In the genomic region with DNA sequence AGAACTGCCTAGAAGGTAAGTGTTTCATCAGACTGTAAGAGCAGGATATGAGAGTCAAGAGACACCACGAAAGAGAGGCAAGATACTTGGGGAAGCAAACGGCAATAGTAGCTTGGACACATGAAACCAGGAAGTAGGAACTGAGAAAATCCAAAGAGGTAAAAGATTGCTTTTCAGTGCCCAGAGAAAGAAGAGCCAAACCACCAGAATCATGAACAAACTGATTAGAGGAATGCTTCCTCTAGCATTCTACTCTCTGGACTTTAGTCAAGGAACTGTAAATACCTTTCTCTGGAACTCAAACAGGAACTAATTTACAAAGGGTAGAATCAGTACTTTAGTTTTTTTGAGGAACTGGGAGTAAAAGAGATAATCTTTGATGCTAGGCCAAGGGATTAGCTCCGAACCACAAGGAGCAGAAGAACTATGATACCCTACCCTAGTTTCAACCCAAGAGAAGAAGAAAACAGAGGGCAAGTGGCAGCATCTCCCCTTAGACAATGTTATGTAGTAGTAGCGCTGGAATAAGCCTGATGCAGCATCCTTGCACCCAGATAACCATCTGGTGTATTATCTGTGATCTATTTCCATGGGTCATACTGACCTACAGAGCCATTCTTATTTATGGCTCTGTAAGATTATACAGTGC, we compare ENCODE assay signal across 9 cellular contexts. TPM values are rescaled to one million over a fixed set of nuclear protein-coding genes. Genes with fewer than 3 reads are reported as not detected.
DNase-seq lines count a peak whose midpoint lies in the region; ATAC-seq and TF ChIP-seq lines count a peak whose summit lies in the region.
"Had no signal": no experiment of that assay in that cellular context is flagged by ENCODE, and none has a peak within 500 bp of the region (broad histone marks: within the 10 kb centered on the region; RNA-seq: fewer than 3 reads in every experiment).

No MANE protein-coding gene starts in this region.

- no peaks in the 10 kb centered on the region for H3K27me3 ChIP-seq in Caco-2 (replicated peaks; ENCODE audit: control insufficient read depth, insufficient read depth, low read length)

- CTCF ChIA-PET in Caco-2 (lab: Charles Lee) = interaction anchor here (0.6 to 1.5 kb wide), 4 partner anchors 21 to 179 kb away, joined by 3 to 12 read pairs (median 4); partner anchors contain the start of gene UBTD2
- CTCF ChIA-PET in activated CD4-positive, alpha-beta T cell treated with anti-CD3 and anti-CD28 coated beads, Interleukin-2, amount 10 ng/mL, durations not matched to agents 7 days and 5 days (lab: Charles Lee) = interaction anchor here (1.1 to 1.2 kb wide), 2 partner anchors 47 to 48 kb away, joined by 3 read pairs; partner anchors contain the start of gene UBTD2

- peak in 1 of 2 experiments; percentile 48 for DNase-seq in Caco-2
- peak; percentile 24 for DNase-seq in NB4 (ENCODE audit: low read depth)
- DNase-seq in glutamatergic neuron = no peak
- DNase-seq in NCI-H1105 treated with DMSO at 0.1 percent for 48 hours (lab: John Stamatoyannopoulos, UW) = no peak
- DNase-seq in stimulated activated CD8-positive, alpha-beta memory T cell treated with anti-CD3 and anti-CD28 coated beads, Interleukin-4, amount 100 ng/mL, for 48 hours = no peak
- no peak for DNase-seq in activated CD4-positive, alpha-beta T cell treated with anti-CD3 and anti-CD28 coated beads, Interleukin-2, amount 10 ng/mL, durations not matched to agents 7 days and 5 days
- no peak for DNase-seq in sciatic nerve (ENCODE audit: low spot score)
- DNase-seq: NCI-H2171 had no signal

- BruUV-seq in Caco-2 (replicated peaks; lab: Mats Ljungman, UMichigan) = no TSS peak

- peaks cover 52% of the 10 kb centered on the region for H3K4me1 ChIP-seq in Caco-2

- TF ChIP-seq CTCF in Caco-2 (IDR thresholded peaks at IDR 0.05; ENCODE audit: insufficient read depth in 1 of 2, low read depth in 1 of 2, low read length in 1 of 2, severe bottlenecking in 1 of 2, unreplicated experiment in 1 of 2) (no peak), NB4 (IDR thresholded peaks at IDR 0.05; ENCODE audit: low read depth, low read length) (no peak), glutamatergic neuron (IDR thresholded peaks at IDR 0.05; ENCODE audit: partially characterized antibody, unreplicated experiment) (no peak)

- no peaks in the 10 kb centered on the region for H3K9me3 ChIP-seq in Caco-2

- H3K27me3 Mint-ChIP-seq in Caco-2 (ENCODE audit: insufficient read depth, unreplicated experiment) = no peaks in the 10 kb centered on the region
- H3K27me3 Mint-ChIP-seq in glutamatergic neuron (ENCODE audit: unreplicated experiment) = no peaks in the 10 kb centered on the region
- no peaks in the 10 kb centered on the region for H3K27me3 Mint-ChIP-seq in activated CD4-positive, alpha-beta T cell treated with anti-CD3 and anti-CD28 coated beads, Interleukin-2, amount 10 ng/mL, durations not matched to agents 7 days and 5 days

- H3K9me3 Mint-ChIP-seq in Caco-2 (ENCODE audit: unreplicated experiment) (no peaks in the 10 kb centered on the region), glutamatergic neuron (ENCODE audit: unreplicated experiment) (no peaks in the 10 kb centered on the region)
- no peaks in the 10 kb centered on the region for H3K9me3 Mint-ChIP-seq in activated CD4-positive, alpha-beta T cell treated with anti-CD3 and anti-CD28 coated beads, Interleukin-2, amount 10 ng/mL, durations not matched to agents 7 days and 5 days

- ATAC-seq in GM21529 (IDR thresholded peaks at IDR 0.05; ENCODE audit: unreplicated experiment) (peak; percentile 74), sciatic nerve (no peak)

- intact Hi-C loops in Caco-2 (cut with micrococcal nuclease; ENCODE audit: unreplicated experiment) = loop anchor here (1.0 to 2.0 kb wide), 2 partner anchors 47 to 48 kb away; partner anchors contain the start of genes STK10 and UBTD2
- intact Hi-C loops in sciatic nerve (cut with DNase I) = no loop called here

- peaks cover 1% of the 10 kb centered on the region for H3K36me3 ChIP-seq in Caco-2 (ENCODE audit: control insufficient read depth, insufficient read depth, low read length)

- H3K4me3 Mint-ChIP-seq in Caco-2 (ENCODE audit: unreplicated experiment) (peak overlapping the region; percentile 55), glutamatergic neuron (ENCODE audit: unreplicated experiment) (peak overlapping the region; percentile 23)
- H3K4me3 Mint-ChIP-seq in activated CD4-positive, alpha-beta T cell treated with anti-CD3 and anti-CD28 coated beads, Interleukin-2, amount 10 ng/mL, durations not matched to agents 7 days and 5 days = no peak overlapping the region

- H3K4me1 Mint-ChIP-seq in Caco-2 (ENCODE audit: low read depth, unreplicated experiment) (peaks cover 47% of the 10 kb centered on the region), glutamatergic neuron (ENCODE audit: low read depth, unreplicated experiment) (peaks cover 18% of the 10 kb centered on the region)
- H3K4me1 Mint-ChIP-seq in activated CD4-positive, alpha-beta T cell treated with anti-CD3 and anti-CD28 coated beads, Interleukin-2, amount 10 ng/mL, durations not matched to agents 7 days and 5 days = peaks cover 53% of the 10 kb centered on the region

- H3K4me3 ChIP-seq in Caco-2 (ENCODE audit: low read depth, low read length) (no peak overlapping the region), NB4 (ENCODE audit: low read depth, low read length) (no peak overlapping the region)

- POLR2A ChIA-PET in Caco-2 (lab: Charles Lee) = interaction anchor here (0.8 kb wide), 1 partner anchor 47 kb away, joined by 3 read pairs; no protein-coding TSS in a partner anchor
- POLR2A ChIA-PET in activated CD4-positive, alpha-beta T cell treated with anti-CD3 and anti-CD28 coated beads, Interleukin-2, amount 10 ng/mL, durations not matched to agents 7 days and 5 days (lab: Charles Lee) = no interaction called here

- no peak for TF ChIP-seq POLR2A in NB4 (IDR thresholded peaks at IDR 0.05; ENCODE audit: extremely low read depth, insufficient read length)

- peaks cover 42% of the 10 kb centered on the region for H3K36me3 Mint-ChIP-seq in Caco-2 (ENCODE audit: insufficient read depth, unreplicated experiment)
- H3K36me3 Mint-ChIP-seq in glutamatergic neuron (ENCODE audit: unreplicated experiment) = no peaks in the 10 kb centered on the region
- H3K36me3 Mint-ChIP-seq in activated CD4-positive, alpha-beta T cell treated with anti-CD3 and anti-CD28 coated beads, Interleukin-2, amount 10 ng/mL, durations not matched to agents 7 days and 5 days (ENCODE audit: low read depth) = peaks cover 37% of the 10 kb centered on the region

- H3K27ac Mint-ChIP-seq in Caco-2 (ENCODE audit: unreplicated experiment) = peak overlapping the region; percentile 70
- H3K27ac Mint-ChIP-seq in glutamatergic neuron (ENCODE audit: unreplicated experiment) = peak overlapping the region; percentile 18
- no peak overlapping the region for H3K27ac Mint-ChIP-seq in activated CD4-positive, alpha-beta T cell treated with anti-CD3 and anti-CD28 coated beads, Interleukin-2, amount 10 ng/mL, durations not matched to agents 7 days and 5 days

RNA-seq across cellular contexts. Expression of gene EFCAB9, which starts 41.3 kb away (rescaled TPM):
- total RNA-seq in Caco-2 (2022) = not detected in 2 replicates
- not detected for total RNA-seq in glutamatergic neuron (ENCODE audit: unreplicated experiment)
- total RNA-seq in activated CD4-positive, alpha-beta T cell treated with anti-CD3 and anti-CD28 coated beads, Interleukin-2, amount 10 ng/mL, durations not matched to agents 7 days and 5 days = not detected
- total RNA-seq in sciatic nerve = not detected

RNA-seq across cellular contexts. Expression of gene STK10, which starts 47.2 kb away (rescaled TPM):
- total RNA-seq in Caco-2 (2022) (10.3 and 15.6 TPM in 2 replicates), glutamatergic neuron (ENCODE audit: unreplicated experiment) (84.7 TPM), sciatic nerve (89.4 TPM)
- 100 to 1,000 TPM; 299 to 312 TPM for total RNA-seq in activated CD4-positive, alpha-beta T cell treated with anti-CD3 and anti-CD28 coated beads, Interleukin-2, amount 10 ng/mL, durations not matched to agents 7 days and 5 days

RNA-seq across cellular contexts. Expression of gene UBTD2, which starts 48.3 kb away (rescaled TPM):
- total RNA-seq in Caco-2 (2022) = 32.4 and 33.2 TPM in 2 replicates
- total RNA-seq in glutamatergic neuron (ENCODE audit: unreplicated experiment) = 68.1 TPM
- 10 to 100 TPM; 10.3 to 11.5 TPM for total RNA-seq in activated CD4-positive, alpha-beta T cell treated with anti-CD3 and anti-CD28 coated beads, Interleukin-2, amount 10 ng/mL, durations not matched to agents 7 days and 5 days
- 29.2 TPM for total RNA-seq in sciatic nerve
